Comparison of ENCODE assay signal across 23 cellular contexts in the genomic region with DNA sequence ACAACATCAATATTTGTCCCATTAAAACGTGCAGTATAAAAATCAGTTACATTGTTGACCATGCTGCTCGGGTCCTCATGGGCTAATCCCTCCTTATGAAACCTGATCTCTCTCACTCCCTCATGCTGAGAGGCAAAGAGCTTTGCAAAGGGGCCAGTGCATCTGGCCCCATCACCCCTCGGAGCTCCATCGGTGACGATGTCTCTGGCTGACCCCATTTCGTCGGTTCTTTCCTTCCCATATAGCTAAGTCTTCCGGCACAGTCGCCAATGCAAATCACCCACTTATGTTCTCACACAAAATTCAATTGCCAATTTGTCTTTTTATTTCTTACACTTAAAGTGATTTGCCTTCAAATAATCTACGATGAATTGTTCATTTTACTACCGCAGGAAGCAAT.
"Had no signal": no experiment of that assay in that cellular context is flagged by ENCODE, and none has a peak within 500 bp of the region (broad histone marks: within the 10 kb centered on the region; RNA-seq: fewer than 3 reads in every experiment).

No MANE protein-coding gene starts in this region.

- H3K27ac ChIP-seq: ascending aorta, KMS-11, Peyer's patch had no signal

- H3K36me3 ChIP-seq: ascending aorta, Peyer's patch had no signal

- DNase-seq: activated CD4-positive, alpha-beta T cell treated with anti-CD3 and anti-CD28 coated beads for 48 hours; activated CD4-positive, alpha-beta T cell treated with anti-CD3 and anti-CD28 coated beads, Interleukin-2, amount 50 U/mL, for 4 hours; activated CD4-positive, CD25-positive, alpha-beta regulatory T cell treated with anti-CD3 and anti-CD28 coated beads, Interleukin-2, amount 50 U/mL, for 72 hours; activated CD8-positive, alpha-beta memory T cell treated with anti-CD3 and anti-CD28 coated beads, Interleukin-2, amount 50 U/mL, for 48 hours; activated CD8-positive, alpha-beta T cell treated with anti-CD3 and anti-CD28 coated beads, Interleukin-2, amount 10 ng/mL, durations not matched to agents 7 days and 5 days; activated effector memory CD4-positive, alpha-beta T cell treated with Interleukin-2 at 50 U/mL for 16 hours; activated naive CD4-positive, alpha-beta T cell; activated T-cell treated with anti-CD3 and anti-CD28 coated beads, Interleukin-2, amount 50 U/mL, for 1 hour; central memory CD4-positive, alpha-beta T cell; NCI-H1105 treated with DMSO at 0.1 percent for 48 hours; NCI-H1436 treated with DMSO at 0.1 percent for 48 hours; NCI-H187; NCI-H2081; NCI-H510A treated with DMSO at 0.1 percent for 48 hours; SHP77 treated with DMSO at 0.1 percent for 48 hours had no signal

- H3K36me3 Mint-ChIP-seq: activated naive CD4-positive, alpha-beta T cell treated with anti-CD3 and anti-CD28 coated beads, Interleukin-2, amount 50 U/mL, for 24 hours had no signal

- H3K4me1 ChIP-seq: ascending aorta, Peyer's patch had no signal

- H3K4me3 ChIP-seq: ascending aorta, body of pancreas, Peyer's patch had no signal

- H3K9me3 Mint-ChIP-seq: activated naive CD4-positive, alpha-beta T cell treated with anti-CD3 and anti-CD28 coated beads, Interleukin-2, amount 50 U/mL, for 24 hours; activated T-helper 1 cell treated with anti-CD3 and anti-CD28 coated beads, Interleukin-12 subunit alpha, Interleukin-12 subunit beta, Interleukin-2, Interleukin-4 antibody, amounts not matched to agents 30 ng/mL and 10 ng/mL and 1 ng/mL, durations not matched to agents 14 hours and 24 hours and 36 hours; T-helper 1 cell treated with Interleukin-12 subunit alpha and Interleukin-12 subunit beta and Interleukin-4 antibody, amounts not matched to agents 30 μg/mL and 1 μg/mL, for 36 hours had no signal

- H3K27me3 Mint-ChIP-seq: activated naive CD4-positive, alpha-beta T cell treated with anti-CD3 and anti-CD28 coated beads, Interleukin-2, amount 50 U/mL, for 24 hours had no signal

- H3K9me3 ChIP-seq: ascending aorta, body of pancreas, Peyer's patch had no signal

- H3K4me1 Mint-ChIP-seq: activated naive CD4-positive, alpha-beta T cell treated with anti-CD3 and anti-CD28 coated beads, Interleukin-2, amount 50 U/mL, for 24 hours had no signal

- H3K4me3 Mint-ChIP-seq: activated CD8-positive, alpha-beta T cell treated with anti-CD3 and anti-CD28 coated beads, Interleukin-2, amount 10 ng/mL, durations not matched to agents 7 days and 5 days; activated naive CD4-positive, alpha-beta T cell treated with anti-CD3 and anti-CD28 coated beads, Interleukin-2, amount 50 U/mL, for 24 hours; activated T-helper 1 cell treated with anti-CD3 and anti-CD28 coated beads, Interleukin-12 subunit alpha, Interleukin-12 subunit beta, Interleukin-2, Interleukin-4 antibody, amounts not matched to agents 30 ng/mL and 10 ng/mL and 1 ng/mL, durations not matched to agents 14 hours and 24 hours and 36 hours; T-helper 1 cell treated with Interleukin-12 subunit alpha and Interleukin-12 subunit beta and Interleukin-4 antibody, amounts not matched to agents 30 μg/mL and 1 μg/mL, for 36 hours; WTC11 had no signal

- H3K27ac Mint-ChIP-seq: activated CD8-positive, alpha-beta T cell treated with anti-CD3 and anti-CD28 coated beads, Interleukin-2, amount 10 ng/mL, durations not matched to agents 7 days and 5 days; activated naive CD4-positive, alpha-beta T cell treated with anti-CD3 and anti-CD28 coated beads, Interleukin-2, amount 50 U/mL, for 24 hours; activated T-helper 1 cell treated with anti-CD3 and anti-CD28 coated beads, Interleukin-12 subunit alpha, Interleukin-12 subunit beta, Interleukin-2, Interleukin-4 antibody, amounts not matched to agents 30 ng/mL and 10 ng/mL and 1 ng/mL, durations not matched to agents 14 hours and 24 hours and 36 hours; T-helper 1 cell treated with Interleukin-12 subunit alpha and Interleukin-12 subunit beta and Interleukin-4 antibody, amounts not matched to agents 30 μg/mL and 1 μg/mL, for 36 hours; WTC11 had no signal
